In genomic region chr19:34386645-34387445, GRCh38 we compare ENCODE assay signal across 16 cellular contexts.
"Had no signal": no experiment of that assay in that cellular context is flagged by ENCODE, and none has a peak within 500 bp of the region (broad histone marks: within the 10 kb centered on the region; RNA-seq: fewer than 3 reads in every experiment).

No MANE protein-coding gene starts in this region.

- H3K4me1 ChIP-seq: foreskin keratinocyte, lower lobe of right lung, parathyroid adenoma, tibial artery, uterus had no signal

- H3K27me3 ChIP-seq: foreskin keratinocyte, neutrophil, tibial artery, uterus had no signal

- ATAC-seq: foreskin keratinocyte, lower lobe of right lung had no signal

- H3K9me3 Mint-ChIP-seq: activated T-cell treated with anti-CD3 and anti-CD28 coated beads, Interleukin-2, amount 50 U/mL, for 24 hours had no signal

- H3K4me3 ChIP-seq: lower lobe of right lung, tibial artery, uterus had no signal

- H3K9me3 ChIP-seq: lower lobe of right lung, neutrophil, tibial artery, uterus had no signal

- H3K36me3 ChIP-seq: uterus had no signal

- H3K27me3 Mint-ChIP-seq: activated T-cell treated with anti-CD3 and anti-CD28 coated beads, Interleukin-2, amount 50 U/mL, for 24 hours had no signal

- H3K27ac ChIP-seq: foreskin keratinocyte, lower lobe of right lung, neutrophil, parathyroid adenoma, tibial artery, uterus had no signal

- DNase-seq: activated CD4-positive, alpha-beta T cell treated with anti-CD3 and anti-CD28 coated beads, Interleukin-2, amount 50 U/mL, for 1 hour; activated CD4-positive, CD25-positive, alpha-beta regulatory T cell; activated effector memory CD4-positive, alpha-beta T cell treated with Interleukin-2 at 50 U/mL for 16 hours; activated T-cell treated with anti-CD3 and anti-CD28 coated beads, Interleukin-2, amount 50 U/mL, for 24 hours; aorta; cerebellar nuclear complex; effector memory CD4-positive, alpha-beta T cell; foreskin keratinocyte; lower lobe of right lung; midbrain; stimulated activated CD4-positive, alpha-beta T cell treated with anti-CD3 and anti-CD28 coated beads, Interleukin-12 subunit alpha, Interleukin-12 subunit beta, amount 100 ng/mL, for 4 hours; stimulated activated CD4-positive, alpha-beta T cell treated with anti-CD3 and anti-CD28 coated beads, Interleukin-2, amount 100 ng/mL, for 24 hours; tibial artery; uterus had no signal

- H3K4me3 Mint-ChIP-seq: activated T-cell treated with anti-CD3 and anti-CD28 coated beads, Interleukin-2, amount 50 U/mL, for 24 hours had no signal
